Comparison of ENCODE assay signal across 8 cellular contexts in genomic region chr1:16645044-16645882, GRCh38. TPM values are rescaled to one million over a fixed set of nuclear protein-coding genes. Genes with fewer than 3 reads are reported as not detected.
DNase-seq lines count a peak whose midpoint lies in the region; ATAC-seq and TF ChIP-seq lines count a peak whose summit lies in the region.
"Not testable (repeated sequence)": the region's sequence is repeated elsewhere in the genome, so short reads cannot be mapped to it uniquely, and the experiment has no call there.

No MANE protein-coding gene starts in this region.

- not testable (repeated sequence) for TF ChIP-seq POLR2A in tibial nerve (IDR thresholded peaks at IDR 0.05)

- not testable (repeated sequence) for H3K27ac Mint-ChIP-seq in activated CD8-positive, alpha-beta memory T cell treated with anti-CD3 and anti-CD28 coated beads, Interleukin-2, amount 10 ng/mL, durations not matched to agents 7 days and 5 days

- H3K4me1 ChIP-seq in duodenal mucosa (ENCODE audit: control insufficient read depth in 1 of 2, insufficient read depth in 2 of 2, low read length in 2 of 2) (peaks cover 29 to 35% of the 10 kb centered on the region in 2 donors), osteoblast (ENCODE audit: insufficient read depth, low read length) (peaks cover 20% of the 10 kb centered on the region), tibial nerve (peaks cover 5 to 36% (median 29%) of the 10 kb centered on the region in 4 donors)

- DNase-seq in GM06990 (ENCODE audit: extremely low read depth, insufficient read length); LNCaP clone FGC (ENCODE audit: low read depth): not testable (repeated sequence)
- peak; percentile 58 for DNase-seq in activated CD8-positive, alpha-beta memory T cell treated with anti-CD3 and anti-CD28 coated beads, Interleukin-2, amount 10 ng/mL, durations not matched to agents 7 days and 5 days
- DNase-seq in osteoblast (ENCODE audit: insufficient read length, low spot score, missing footprints), result peak; percentile 41
- DNase-seq in tibial nerve (ENCODE audit: low spot score in 2 of 2), result peak in 1 of 2 donors; percentile 13

- H3K27ac ChIP-seq in duodenal mucosa (ENCODE audit: low read depth, low read length) (peak overlapping the region; percentile 70), osteoblast (ENCODE audit: low read depth, low read length) (peak overlapping the region; percentile 76), tibial nerve (peak overlapping the region; percentile 74 to 89 (median 82))

- not testable (repeated sequence) for H3K36me3 ChIP-seq in GM06990 (ENCODE audit: control insufficient read depth, insufficient read depth, low read length); duodenal mucosa (ENCODE audit: control insufficient read depth in 1 of 2, insufficient read depth in 2 of 2, low read length in 2 of 2); osteoblast (ENCODE audit: insufficient read depth, low read length)
- H3K36me3 ChIP-seq in tibial nerve, result peaks cover 0 to 14% (median 0%) of the 10 kb centered on the region in 3 donors

- H3K9ac ChIP-seq in duodenal mucosa (ENCODE audit: low read depth in 1 of 2, low read length in 2 of 2), result peak overlapping the region; percentile 78 to 99

- not testable (repeated sequence) for H3K9me3 Mint-ChIP-seq in activated CD8-positive, alpha-beta memory T cell treated with anti-CD3 and anti-CD28 coated beads, Interleukin-2, amount 10 ng/mL, durations not matched to agents 7 days and 5 days (ENCODE audit: low read depth)

- TF ChIP-seq EP300 in tibial nerve (IDR thresholded peaks at IDR 0.05), result not testable (repeated sequence)

- WGBS in tibial nerve, 2 donors, result 74 to 80% methylated on average over 12 of the region's 12 CpGs

- CTCF ChIA-PET in activated CD8-positive, alpha-beta memory T cell treated with anti-CD3 and anti-CD28 coated beads, Interleukin-2, amount 10 ng/mL, durations not matched to agents 7 days and 5 days (lab: Charles Lee), result interaction anchor here (1.4 to 2.6 kb wide), 3 partner anchors 20 to 260 kb away, joined by 3 to 9 read pairs (median 3); no protein-coding TSS in a partner anchor

- peak overlapping the region; percentile 92 for H2AFZ ChIP-seq in osteoblast (ENCODE audit: low read length)

- not testable (repeated sequence) for H3K27me3 ChIP-seq in GM06990 (replicated peaks; ENCODE audit: control insufficient read depth, insufficient read depth, low read length); duodenal mucosa (ENCODE audit: control insufficient read depth in 1 of 2, insufficient read depth in 2 of 2, low read length in 2 of 2); osteoblast (ENCODE audit: insufficient read depth, low read length)
- peaks cover 0 to 14% of the 10 kb centered on the region in 2 donors for H3K27me3 ChIP-seq in tibial nerve

- not testable (repeated sequence) for TF ChIP-seq CTCF in GM06990 (IDR thresholded peaks at IDR 0.05; ENCODE audit: insufficient read depth, low read length, poor library complexity, severe bottlenecking); LNCaP clone FGC (IDR thresholded peaks at IDR 0.05; ENCODE audit: control insufficient read depth, extremely low read depth, insufficient read depth); osteoblast (IDR thresholded peaks at IDR 0.05; ENCODE audit: extremely low read depth, low read depth, low read length); tibial nerve (IDR thresholded peaks at IDR 0.05)

- H4K20me1 ChIP-seq in osteoblast (ENCODE audit: insufficient read depth, low read length), result peaks cover 17% of the 10 kb centered on the region

- H3K4me1 Mint-ChIP-seq in activated CD8-positive, alpha-beta memory T cell treated with anti-CD3 and anti-CD28 coated beads, Interleukin-2, amount 10 ng/mL, durations not matched to agents 7 days and 5 days, result not testable (repeated sequence)

- not testable (repeated sequence) for H3K27me3 Mint-ChIP-seq in activated CD8-positive, alpha-beta memory T cell treated with anti-CD3 and anti-CD28 coated beads, Interleukin-2, amount 10 ng/mL, durations not matched to agents 7 days and 5 days

- ATAC-seq in HG02571 (IDR thresholded peaks at IDR 0.05; ENCODE audit: unreplicated experiment), result peak; percentile 27
- ATAC-seq in activated CD8-positive, alpha-beta memory T cell treated with anti-CD3 and anti-CD28 coated beads, Interleukin-2, amount 10 ng/mL, durations not matched to agents 7 days and 5 days, result not testable (repeated sequence)

- H3K79me2 ChIP-seq in osteoblast (ENCODE audit: insufficient read depth, low read length), result peaks cover 41% of the 10 kb centered on the region

- H3K9me3 ChIP-seq in duodenal mucosa (ENCODE audit: control insufficient read depth in 1 of 2, low read length in 2 of 2); osteoblast (ENCODE audit: low read depth, low read length); tibial nerve: not testable (repeated sequence)

- not testable (repeated sequence) for H3K36me3 Mint-ChIP-seq in activated CD8-positive, alpha-beta memory T cell treated with anti-CD3 and anti-CD28 coated beads, Interleukin-2, amount 10 ng/mL, durations not matched to agents 7 days and 5 days

- peak overlapping the region; percentile 100 for H3K4me2 ChIP-seq in osteoblast (ENCODE audit: insufficient read depth, low read length)

- H3K4me3 Mint-ChIP-seq in activated CD8-positive, alpha-beta memory T cell treated with anti-CD3 and anti-CD28 coated beads, Interleukin-2, amount 10 ng/mL, durations not matched to agents 7 days and 5 days, result not testable (repeated sequence)

- H3K4me3 ChIP-seq in GM06990 (replicated peaks; ENCODE audit: low read depth, low read length) (peak overlapping the region; percentile 93), LNCaP clone FGC (ENCODE audit: low read depth, low read length) (peak overlapping the region; percentile 91), duodenal mucosa (ENCODE audit: low read depth in 1 of 2, low read length in 2 of 2) (peak overlapping the region; percentile 87 to 98), iPS-11a (ENCODE audit: low read depth, low read length) (peak overlapping the region; percentile 90), osteoblast (ENCODE audit: insufficient read depth, low read length) (peak overlapping the region; percentile 78), tibial nerve (peak overlapping the region; percentile 61 to 95 (median 71))

RNA-seq across cellular contexts. Expression of gene RNU1-3, which starts 21.5 kb away (rescaled TPM):
- total RNA-seq in activated CD8-positive, alpha-beta memory T cell treated with anti-CD3 and anti-CD28 coated beads, Interleukin-2, amount 10 ng/mL, durations not matched to agents 7 days and 5 days, result 1,000 to 10,000 TPM in 1 of 2 experiments, 100 to 1,000 TPM in 1; 922 to 3,744 TPM
- total RNA-seq in osteoblast, result under 0.01 TPM in 1 of 2 replicates, not detected in the other
- total RNA-seq in tibial nerve, result under 1 TPM; under 0.01 TPM

RNA-seq across cellular contexts. Expression of gene NBPF1, which starts 31.9 kb away (rescaled TPM):
- 1 to 10 TPM; 2.8 to 3.1 TPM for total RNA-seq in activated CD8-positive, alpha-beta memory T cell treated with anti-CD3 and anti-CD28 coated beads, Interleukin-2, amount 10 ng/mL, durations not matched to agents 7 days and 5 days
- total RNA-seq in osteoblast (54.6 and 71.6 TPM in 2 replicates), tibial nerve (10 to 100 TPM; 47.3 to 57.3 (median 53.1) TPM)

Comparison
In these comparisons a context has a peak if more than half of its experiments do, and no peak if none do; other contexts are left out.
1. RNA of gene RNU1-3, which starts 21.5 kb away (total RNA-seq): 922 to 3,744 TPM in activated CD8-positive, alpha-beta memory T cell treated with anti-CD3 and anti-CD28 coated beads, Interleukin-2, amount 10 ng/mL, durations not matched to agents 7 days and 5 days; under 0.01 TPM in osteoblast and under 0.01 TPM in tibial nerve; every median in the first group is over 100 times any median in the second.
2. RNA of gene NBPF1, which starts 31.9 kb away (total RNA-seq): 47.3 to 57.3 TPM in tibial nerve and 54.6 to 71.6 TPM in osteoblast; 2.8 to 3.1 TPM in activated CD8-positive, alpha-beta memory T cell treated with anti-CD3 and anti-CD28 coated beads, Interleukin-2, amount 10 ng/mL, durations not matched to agents 7 days and 5 days; every median in the first group is over 10 times any median in the second.
3. Peak in every context shown above with its lines, with median percentiles within 50 percentile points of each other: H3K4me3 ChIP-seq and H3K27ac ChIP-seq.